In genomic region chr15:88246666-88247446, GRCh38 we compare ENCODE assay signal across 8 cellular contexts. TPM values are rescaled to one million over a fixed set of nuclear protein-coding genes. Genes with fewer than 3 reads are reported as not detected.
DNase-seq lines count a peak whose midpoint lies in the region; ATAC-seq and TF ChIP-seq lines count a peak whose summit lies in the region.

No MANE protein-coding gene starts in this region.

- CTCF ChIA-PET in SK-N-SH (lab: Yijun Ruan, JAX), result interaction anchor here (0.6 to 16.7 kb wide), 50 partner anchors 8 to 1980 kb away, joined by 3 to 195 read pairs (median 4); no protein-coding TSS in a partner anchor
- CTCF ChIA-PET in activated naive CD4-positive, alpha-beta T cell treated with anti-CD3 and anti-CD28 coated beads for 36 hours (lab: Charles Lee), result interaction anchor here (0.8 to 7.0 kb wide), 20 partner anchors 10 to 209 kb away, joined by 3 to 85 read pairs (median 4); partner anchors contain the start of gene NTRK3

- no peak overlapping the region for H3K27ac ChIP-seq in SK-N-SH (ENCODE audit: low read depth in 2 of 2, low read length in 1 of 2)
- H3K27ac ChIP-seq in upper lobe of right lung, result no peak overlapping the region

- peak overlapping the region in 1 of 2 experiments; percentile 61; a peak in 2 of 4 replicates for H3K4me3 ChIP-seq in SK-N-SH (ENCODE audit: low read depth in 2 of 2, low read length in 1 of 2)
- no peak overlapping the region for H3K4me3 ChIP-seq in upper lobe of right lung

- peak; percentile 97 for TF ChIP-seq CTCF in LNCAP (IDR thresholded peaks at IDR 0.05)
- peak; percentile 93 for TF ChIP-seq CTCF in SK-N-SH (IDR thresholded peaks at IDR 0.05)
- TF ChIP-seq CTCF in glutamatergic neuron (IDR thresholded peaks at IDR 0.05; ENCODE audit: partially characterized antibody, unreplicated experiment), result peak; percentile 99
- peak; percentile 99 for TF ChIP-seq CTCF in upper lobe of right lung (IDR thresholded peaks at IDR 0.05)

- H3K4me1 ChIP-seq in SK-N-SH (ENCODE audit: control insufficient read depth in 1 of 2, insufficient read depth in 2 of 2, low read depth in 1 of 2, low read length in 1 of 2) (peaks cover 0 to 8% of the 10 kb centered on the region in 2 experiments; a peak in 1 of 4 replicates), upper lobe of right lung (peaks cover 3% of the 10 kb centered on the region)

- no peak for TF ChIP-seq EP300 in SK-N-SH (IDR thresholded peaks at IDR 0.05; ENCODE audit: borderline replicate concordance in 1 of 2, low read depth in 1 of 2, low read length in 1 of 2)

- POLR2A ChIA-PET in SK-N-SH (lab: Yijun Ruan, JAX), result no interaction called here

- peak overlapping the region; percentile 83 for H2AFZ ChIP-seq in SK-N-SH (ENCODE audit: low read depth)

- WGBS in SK-N-SH (ENCODE audit: low lambda C conversion rate), result 29% methylated on average over 15 of the region's 27 CpGs

- H3K36me3 Mint-ChIP-seq in activated naive CD4-positive, alpha-beta T cell treated with anti-CD3 and anti-CD28 coated beads for 36 hours (ENCODE audit: low read depth), result no peaks in the 10 kb centered on the region
- H3K36me3 Mint-ChIP-seq in glutamatergic neuron (ENCODE audit: unreplicated experiment), result no peaks in the 10 kb centered on the region

- H3K79me2 ChIP-seq in SK-N-SH (ENCODE audit: insufficient read depth), result no peaks in the 10 kb centered on the region

- peak; percentile 87 for DNase-seq in G401 (ENCODE audit: low spot score)
- DNase-seq in GOT3 (lab: John Stamatoyannopoulos, UW), result peak; percentile 22
- DNase-seq in SK-N-SH, result peak; percentile 89
- DNase-seq in activated naive CD4-positive, alpha-beta T cell treated with anti-CD3 and anti-CD28 coated beads for 36 hours, result peak; percentile 83
- DNase-seq in glutamatergic neuron, result peak; percentile 87
- DNase-seq in pons (ENCODE audit: low spot score), result peak; percentile 75
- peak; percentile 86 for DNase-seq in upper lobe of right lung

- no peak overlapping the region for H3K9ac ChIP-seq in SK-N-SH

- peak; percentile 92 for ATAC-seq in upper lobe of right lung

- H3K27me3 ChIP-seq in SK-N-SH (ENCODE audit: insufficient read depth) (no peaks in the 10 kb centered on the region), upper lobe of right lung (peaks cover 11% of the 10 kb centered on the region)

- H3F3A ChIP-seq in SK-N-SH (replicated peaks; ENCODE audit: insufficient read depth), result no peaks in the 10 kb centered on the region

- H3K36me3 ChIP-seq in SK-N-SH (replicated peaks in 1 of 2; ENCODE audit: control insufficient read depth in 1 of 2, insufficient read depth in 2 of 2, low read length in 1 of 2) (no peaks in the 10 kb centered on the region), upper lobe of right lung (no peaks in the 10 kb centered on the region)

- in situ Hi-C loops in G401 (cut with HindIII; ENCODE audit: low sequenced_read_pairs), result no loop called here

- H3K4me1 Mint-ChIP-seq in activated naive CD4-positive, alpha-beta T cell treated with anti-CD3 and anti-CD28 coated beads for 36 hours (ENCODE audit: low read depth), result peaks cover 5% of the 10 kb centered on the region
- peaks cover 9% of the 10 kb centered on the region for H3K4me1 Mint-ChIP-seq in glutamatergic neuron (ENCODE audit: low read depth, unreplicated experiment)

- peak overlapping the region; percentile 65 for H3K4me2 ChIP-seq in SK-N-SH

- no peak overlapping the region for H3K27ac Mint-ChIP-seq in activated naive CD4-positive, alpha-beta T cell treated with anti-CD3 and anti-CD28 coated beads for 36 hours
- H3K27ac Mint-ChIP-seq in glutamatergic neuron (ENCODE audit: unreplicated experiment), result peak overlapping the region; percentile 31

- H3K4me3 Mint-ChIP-seq in activated naive CD4-positive, alpha-beta T cell treated with anti-CD3 and anti-CD28 coated beads for 36 hours, result no peak overlapping the region
- H3K4me3 Mint-ChIP-seq in glutamatergic neuron (ENCODE audit: unreplicated experiment), result no peak overlapping the region

- H4K20me1 ChIP-seq in SK-N-SH (ENCODE audit: insufficient read depth), result no peaks in the 10 kb centered on the region

- intact Hi-C loops in activated naive CD4-positive, alpha-beta T cell treated with anti-CD3 and anti-CD28 coated beads for 36 hours (cut with micrococcal nuclease), result loop anchor here (2.0 to 10.0 kb wide), 4 partner anchors 84 to 1330 kb away; no protein-coding TSS in a partner anchor
- intact Hi-C loops in upper lobe of right lung (cut with DNase I), result no loop called here

- H3K9me2 ChIP-seq in SK-N-SH, result no peaks in the 10 kb centered on the region

- peaks cover 6% of the 10 kb centered on the region for H3K27me3 Mint-ChIP-seq in activated naive CD4-positive, alpha-beta T cell treated with anti-CD3 and anti-CD28 coated beads for 36 hours (ENCODE audit: low read depth)
- peaks cover 3% of the 10 kb centered on the region for H3K27me3 Mint-ChIP-seq in glutamatergic neuron (ENCODE audit: unreplicated experiment)

- H3K9me3 ChIP-seq in SK-N-SH, result no peaks in the 10 kb centered on the region
- H3K9me3 ChIP-seq in upper lobe of right lung, result no peaks in the 10 kb centered on the region

- no peaks in the 10 kb centered on the region for H3K9me3 Mint-ChIP-seq in activated naive CD4-positive, alpha-beta T cell treated with anti-CD3 and anti-CD28 coated beads for 36 hours
- H3K9me3 Mint-ChIP-seq in glutamatergic neuron (ENCODE audit: unreplicated experiment), result peaks cover 5% of the 10 kb centered on the region

- TF ChIP-seq RAD21 in SK-N-SH (IDR thresholded peaks at IDR 0.05; ENCODE audit: low read length), result peak; percentile 87

TF ChIP-seq in SK-N-SH, 30 proteins besides CTCF, POLR2A, EP300 and RAD21:
- TF ChIP-seq MAX (IDR thresholded peaks at IDR 0.05; ENCODE audit: low read depth) (peak; percentile 43; the same call in 1 of the 2 replicates), MEF2A (IDR thresholded peaks at IDR 0.05; ENCODE audit: borderline replicate concordance, low read depth) (no peak), GATA2 (CRISPR knock-in tag; IDR thresholded peaks at IDR 0.05) (0 out of 2 replicates have a peak, but pooled peaks have one; percentile 14), FOXM1 (IDR thresholded peaks at IDR 0.05; ENCODE audit: low read depth) (no peak), YY1 (IDR thresholded peaks at IDR 0.05; ENCODE audit: low read depth) (peak; percentile 28; the same call in 1 of the 2 replicates), NFIC (IDR thresholded peaks at IDR 0.05; ENCODE audit: borderline replicate concordance) (no peak), RFX5 (IDR thresholded peaks at IDR 0.05; ENCODE audit: low read length) (no peak), RCOR1 (IDR thresholded peaks at IDR 0.05; ENCODE audit: low read length) (no peak), ZBTB33 (IDR thresholded peaks at IDR 0.05; ENCODE audit: borderline replicate concordance, low read depth) (no peak), TCF12 (IDR thresholded peaks at IDR 0.05) (no peak), ELF1 (IDR thresholded peaks at IDR 0.05) (no peak), MXI1 (IDR thresholded peaks at IDR 0.05; ENCODE audit: low read depth, low read length) (peak; percentile 33; the same call in 1 of the 2 replicates), SMC3 (IDR thresholded peaks at IDR 0.05; ENCODE audit: low read depth, low read length) (peak; percentile 94)
- TF ChIP-seq, protein P1, sequence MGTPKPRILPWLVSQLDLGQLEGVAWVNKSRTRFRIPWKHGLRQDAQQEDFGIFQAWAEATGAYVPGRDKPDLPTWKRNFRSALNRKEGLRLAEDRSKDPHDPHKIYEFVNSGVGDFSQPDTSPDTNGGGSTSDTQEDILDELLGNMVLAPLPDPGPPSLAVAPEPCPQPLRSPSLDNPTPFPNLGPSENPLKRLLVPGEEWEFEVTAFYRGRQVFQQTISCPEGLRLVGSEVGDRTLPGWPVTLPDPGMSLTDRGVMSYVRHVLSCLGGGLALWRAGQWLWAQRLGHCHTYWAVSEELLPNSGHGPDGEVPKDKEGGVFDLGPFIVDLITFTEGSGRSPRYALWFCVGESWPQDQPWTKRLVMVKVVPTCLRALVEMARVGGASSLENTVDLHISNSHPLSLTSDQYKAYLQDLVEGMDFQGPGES (IDR thresholded peaks at IDR 0.05; ENCODE audit: low read depth, low read length), result no peak

RNA-seq across cellular contexts. Expression of gene NTRK3, which starts 9.7 kb away (rescaled TPM):
- 2.5 and 6.8 TPM in 2 replicates for total RNA-seq in G401 (2014; rRNA removed; shearing (Covaris generic))
- 2.6 and 3.1 TPM in 2 replicates for polyA plus RNA-seq in SK-N-SH (2012; rRNA removed)
- 1.5 and 1.6 TPM in 2 replicates for polyA plus RNA-seq in SK-N-SH (2012; cell fraction: cytosol; rRNA removed)
- polyA plus RNA-seq in SK-N-SH (2012; cell fraction: nucleus; rRNA removed), result 10.5 and 11.8 TPM in 2 replicates
- 1 to 10 TPM in 1 of 2 experiments, under 1 TPM in 1; 0.95 to 1.4 TPM for total RNA-seq in activated naive CD4-positive, alpha-beta T cell treated with anti-CD3 and anti-CD28 coated beads for 36 hours
- 9.5 TPM for total RNA-seq in glutamatergic neuron (ENCODE audit: unreplicated experiment)
- total RNA-seq in upper lobe of right lung, result 2.8 TPM

Comparison
In these comparisons a context has a peak if more than half of its experiments do, and no peak if none do; other contexts are left out.
1. DNase-seq: peak in every context shown above with its lines; median percentile 89 in SK-N-SH; 87 in G401; 87 in glutamatergic neuron; 86 in upper lobe of right lung; 83 in activated naive CD4-positive, alpha-beta T cell treated with anti-CD3 and anti-CD28 coated beads for 36 hours; 75 in pons; 22 in GOT3.